24 cellular contexts compared by ENCODE assay signal in genomic region chr6:46903175-46903574, GRCh38. TPM values are rescaled to one million over a fixed set of nuclear protein-coding genes. Genes with fewer than 3 reads are reported as not detected.
DNase-seq lines count a peak whose midpoint lies in the region; ATAC-seq, FAIRE-seq and TF ChIP-seq lines count a peak whose summit lies in the region.
"Had no signal": no experiment of that assay in that cellular context is flagged by ENCODE, and none has a peak within 500 bp of the region (broad histone marks: within the 10 kb centered on the region; RNA-seq: fewer than 3 reads in every experiment).

No MANE protein-coding gene starts in this region.

- ATAC-seq in psoas muscle, result peak in 2 of 4 donors; percentile 21 to 28
- ATAC-seq: Panc1, SK-N-SH treated with all-trans-retinoic acid at 6 μM for 48 hours had no signal

- no peak overlapping the region for H3K4me3 ChIP-seq in kidney (ENCODE audit: low read length in 2 of 2)
- no peak overlapping the region for H3K4me3 ChIP-seq in psoas muscle
- H3K4me3 ChIP-seq: ovary had no signal

- H3K4me1 ChIP-seq in kidney (ENCODE audit: control insufficient read depth in 1 of 2, insufficient read depth in 1 of 2, low read depth in 1 of 2, low read length in 2 of 2) (peaks cover 7 to 12% of the 10 kb centered on the region in 2 donors), psoas muscle (peaks cover 4% of the 10 kb centered on the region)
- H3K4me1 ChIP-seq: Caco-2 had no signal

- H3K9me3 ChIP-seq in kidney (ENCODE audit: control insufficient read depth in 1 of 2, low read length in 2 of 2) (no peaks in the 10 kb centered on the region), psoas muscle (no peaks in the 10 kb centered on the region)
- H3K9me3 ChIP-seq: Caco-2, ovary had no signal

- peaks cover 0 to 2% of the 10 kb centered on the region in 2 donors for H3K36me3 ChIP-seq in kidney (ENCODE audit: control insufficient read depth in 1 of 2, insufficient read depth in 2 of 2, low read length in 2 of 2)
- H3K36me3 ChIP-seq in psoas muscle (ENCODE audit: insufficient read depth in 1 of 2, low read depth in 1 of 2), result no peaks in the 10 kb centered on the region
- H3K36me3 ChIP-seq: brain microvascular endothelial cell, ovary had no signal

- 30 to 41% (median 41%) methylated on average over 4 of the region's 4 CpGs for WGBS in psoas muscle, 3 donors

- TF ChIP-seq CTCF in kidney (IDR thresholded peaks at IDR 0.05; ENCODE audit: borderline replicate concordance, extremely low read depth, insufficient read depth), result no peak
- TF ChIP-seq CTCF in psoas muscle (IDR thresholded peaks at IDR 0.05), result no peak

- intact Hi-C loops in kidney (cut with DNase I), result no loop called here
- intact Hi-C loops in psoas muscle (cut with DNase I), result no loop called here

- DNase-seq in HuH-7 (ENCODE audit: low spot score) (peak; percentile 42), dermis blood vessel endothelial cell (peak; percentile 60), kidney (no peak), psoas muscle (no peak), medulla oblongata (ENCODE audit: extremely low spot score) (no peak), NCI-H510A (lab: John Stamatoyannopoulos, UW) (no peak), NCI-H510A treated with DMSO at 0.1 percent for 48 hours (lab: John Stamatoyannopoulos, UW) (no peak), NCI-H2081 treated with DMSO at 0.1 percent for 48 hours (lab: John Stamatoyannopoulos, UW) (no peak)
- DNase-seq: activated CD4-positive, alpha-beta T cell treated with anti-CD3 and anti-CD28 coated beads for 1 hour; AML-193; brain microvascular endothelial cell; head of caudate nucleus; HFFc6; Kasumi-1; NCI-H1105; NCI-H2107; NCI-H526 treated with DMSO at 0.1 percent for 48 hours; T1000 had no signal

- FAIRE-seq in kidney (lab: Jason Lieb, UNC), result no peak
- FAIRE-seq: G401.6, islet of Langerhans had no signal

- H3K9ac ChIP-seq in kidney (ENCODE audit: low read length in 2 of 2), result no peak overlapping the region

- peaks cover 0 to 4% (median 0%) of the 10 kb centered on the region in 3 donors for H3K27me3 ChIP-seq in psoas muscle (ENCODE audit: insufficient read depth in 3 of 3, low read length in 2 of 3)
- H3K27me3 ChIP-seq: brain microvascular endothelial cell, ovary had no signal

- H3K27ac ChIP-seq in kidney (ENCODE audit: low read depth in 2 of 2, low read length in 2 of 2) (peak overlapping the region; percentile 1 to 23), psoas muscle (peak overlapping the region; percentile 21)
- H3K27ac ChIP-seq: brain microvascular endothelial cell, ovary had no signal

RNA-seq across cellular contexts. Expression of gene ADGRF5, which starts 18.6 kb away (rescaled TPM):
- 140 and 211 TPM in 2 replicates for total RNA-seq in dermis blood vessel endothelial cell
- total RNA-seq in kidney, result 51.7 TPM
- 44.1 TPM for polyA plus RNA-seq in kidney (ENCODE audit: insufficient read depth, low read depth, low replicate concordance)
- 10 to 100 TPM; 18.7 to 58.0 (median 22.4) TPM for total RNA-seq in psoas muscle
- 10 to 100 TPM; 14.3 to 23.3 (median 15.0) TPM for polyA plus RNA-seq in psoas muscle
- total RNA-seq: Caco-2 had no signal

Comparison
In these comparisons a context has a peak if more than half of its experiments do, and no peak if none do; other contexts are left out.
1. DNase-seq: peak in HuH-7 (single experiment) and dermis blood vessel endothelial cell (single experiment); none in kidney (single experiment), psoas muscle (0 of 2), medulla oblongata (single experiment), NCI-H510A (single experiment), NCI-H510A treated with DMSO at 0.1 percent for 48 hours (single experiment) and NCI-H2081 treated with DMSO at 0.1 percent for 48 hours (single experiment).